Comparison of ENCODE assay signal across 15 cellular contexts in the genomic region with DNA sequence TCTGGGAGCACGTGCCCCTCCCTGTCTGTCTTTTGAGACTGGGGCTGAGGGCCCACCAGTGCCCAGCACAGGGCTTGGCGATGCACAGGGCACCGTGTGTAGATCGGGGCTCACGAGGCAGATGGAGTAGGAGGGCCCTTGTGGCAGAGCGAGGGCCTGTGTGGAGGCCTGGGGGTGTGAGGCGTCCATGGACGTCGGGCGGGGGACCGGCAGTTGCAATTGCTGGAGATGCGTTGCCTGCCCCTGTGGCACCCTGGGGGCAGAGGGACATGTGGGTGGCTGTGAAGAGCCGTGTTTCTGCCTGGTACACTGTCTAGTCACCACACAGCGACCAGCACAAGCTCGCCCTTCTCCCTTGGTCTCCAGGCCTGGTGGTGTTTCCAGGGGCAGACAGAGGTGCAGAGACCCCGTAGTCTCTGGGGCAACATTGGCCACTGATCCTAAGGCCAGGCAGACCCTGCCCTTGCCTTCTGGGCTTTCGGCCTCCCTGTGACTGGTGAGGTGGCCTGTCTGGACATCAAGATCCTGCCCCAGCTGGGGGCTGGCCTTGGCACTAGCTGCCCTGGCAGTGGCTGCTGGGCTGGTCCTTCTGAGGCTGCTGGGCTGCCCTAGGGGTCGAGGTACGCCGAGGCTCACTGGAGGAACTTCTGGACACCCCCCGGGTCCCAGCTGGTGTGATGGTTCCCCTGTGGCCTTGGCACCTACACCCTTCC. TPM values are rescaled to one million over a fixed set of nuclear protein-coding genes. Genes with fewer than 3 reads are reported as not detected.
DNase-seq lines count a peak whose midpoint lies in the region; ATAC-seq and TF ChIP-seq lines count a peak whose summit lies in the region.
"Had no signal": no experiment of that assay in that cellular context is flagged by ENCODE, and none has a peak within 500 bp of the region (broad histone marks: within the 10 kb centered on the region; RNA-seq: fewer than 3 reads in every experiment).

No MANE protein-coding gene starts in this region.

- H2BK12ac ChIP-seq in H9 (ENCODE audit: insufficient read length, low read depth, low read length) (no peak overlapping the region), mesenchymal stem cell (ENCODE audit: low read length in 2 of 2) (peak overlapping the region in 1 of 2 experiments; percentile 79)

- 0 out of 2 replicates have a peak, but pooled peaks cover 2% of the 10 kb centered on the region for H3K4me1 ChIP-seq in H9 (ENCODE audit: insufficient read depth, low read length)
- H3K4me1 ChIP-seq in HEK293 (ENCODE audit: control insufficient read depth, insufficient read depth, low read length) = peaks cover 11% of the 10 kb centered on the region
- peaks cover 29% of the 10 kb centered on the region for H3K4me1 ChIP-seq in mesenchymal stem cell (ENCODE audit: control insufficient read depth, insufficient read depth, low read depth, low read length)

- H2BK120ac ChIP-seq in H9 (ENCODE audit: low read depth, low read length, poor library complexity, severe bottlenecking) (no peak overlapping the region), mesenchymal stem cell (ENCODE audit: low read depth, low read length) (no peak overlapping the region)

- H3K27me3 ChIP-seq in H9 (ENCODE audit: insufficient read depth, low read length) (no peaks in the 10 kb centered on the region), mesenchymal stem cell (ENCODE audit: control insufficient read depth in 1 of 2, insufficient read depth in 1 of 2, low read length in 2 of 2) (peaks cover 8 to 11% of the 10 kb centered on the region in 2 experiments)

- H3K9me3 ChIP-seq in H9 (ENCODE audit: control insufficient read depth, low read depth, low read length) (no peaks in the 10 kb centered on the region), HEK293 (ENCODE audit: control insufficient read depth, insufficient read depth, low read depth, low read length) (no peaks in the 10 kb centered on the region), mesenchymal stem cell (ENCODE audit: control insufficient read depth, low read length) (no peaks in the 10 kb centered on the region)

- H3K4me3 Mint-ChIP-seq in H9 = no peak overlapping the region
- H3K4me3 Mint-ChIP-seq: GM23338 had no signal

- H3K9ac ChIP-seq in H9 (ENCODE audit: extremely low read depth, insufficient read length, low read length) (no peak overlapping the region), mesenchymal stem cell (ENCODE audit: low read length) (no peak overlapping the region)

- no peak overlapping the region for H3T11ph ChIP-seq in H9 (ENCODE audit: low read length)

- H3K18ac ChIP-seq in H9 (ENCODE audit: insufficient read length, low read depth, low read length) = no peak overlapping the region
- H3K18ac ChIP-seq in mesenchymal stem cell (ENCODE audit: low read depth in 1 of 2, low read length in 2 of 2) = no peak overlapping the region

- TF ChIP-seq CTCF in H9 (conservative IDR thresholded peaks at IDR 0.05) (no peak), HEK293 (tag by site-specific recombination; IDR thresholded peaks at IDR 0.05) (no peak)

- no peak overlapping the region for H3K23ac ChIP-seq in H9 (ENCODE audit: insufficient read length, low read depth, low read length)
- H3K23ac ChIP-seq in mesenchymal stem cell (ENCODE audit: low read length in 2 of 2) = no peak overlapping the region

- H2AK5ac ChIP-seq in H9 (ENCODE audit: insufficient read length, low read length) (no peak overlapping the region), mesenchymal stem cell (ENCODE audit: low read length, severe bottlenecking) (no peak overlapping the region)

- H3K36me3 Mint-ChIP-seq in H9 (ENCODE audit: insufficient read depth in 1 of 3, low read depth in 3 of 3) = peaks cover 5 to 9% (median 5%) of the 10 kb centered on the region in 3 experiments; a peak in 6 of 7 replicates
- H3K36me3 Mint-ChIP-seq: CD4-positive, alpha-beta memory T cell had no signal

- peaks cover 17 to 27% of the 10 kb centered on the region in 2 experiments for H3K4me1 Mint-ChIP-seq in H9

- POLR2A ChIA-PET in HEK293 (lab: Yijun Ruan, JAX) = no interaction called here

- H3K23me2 ChIP-seq in H9 (ENCODE audit: insufficient read length, low read depth, low read length, poor library complexity, severe bottlenecking) = no peaks in the 10 kb centered on the region

- no peak overlapping the region for H2BK20ac ChIP-seq in H9 (ENCODE audit: low read depth, low read length, poor library complexity, severe bottlenecking)

- H2AFZ ChIP-seq in H9 (ENCODE audit: low read length) (no peak overlapping the region), mesenchymal stem cell (ENCODE audit: low read depth, low read length) (no peak overlapping the region)
- H2AFZ ChIP-seq: GM23338 had no signal

- H3K14ac ChIP-seq in H9 (ENCODE audit: insufficient read depth, low read length) (no peak overlapping the region), mesenchymal stem cell (ENCODE audit: low read length in 2 of 2) (peak overlapping the region in 1 of 2 experiments; percentile 51)

- H3K56ac ChIP-seq in H9 (ENCODE audit: insufficient read length, low read depth, low read length) = no peak overlapping the region

- WGBS in H9 (ENCODE audit: extremely low coverage, insufficient read length, low lambda C conversion rate) = no CpG with 5 or more reads among the region's 21 CpGs
- 95% methylated on average over 20 of the region's 21 CpGs for WGBS in mesenchymal stem cell

- CTCF ChIA-PET in HEK293 (lab: Yijun Ruan, JAX) = interaction anchor here (1.0 kb wide), 1 partner anchor 13 kb away, joined by 4 read pairs; no protein-coding TSS in a partner anchor

- H3K36me3 ChIP-seq in HEK293 (ENCODE audit: control insufficient read depth in 2 of 2, insufficient read depth in 1 of 2, low read length in 2 of 2) (peaks cover 0 to 17% of the 10 kb centered on the region in 2 experiments; a peak in 1 of 3 replicates), mesenchymal stem cell (ENCODE audit: control insufficient read depth in 1 of 2, insufficient read depth in 2 of 2, low read depth in 1 of 2, low read length in 2 of 2) (no peaks in the 10 kb centered on the region)

- H3K79me1 ChIP-seq in H9 (ENCODE audit: insufficient read depth, low read depth, low read length, poor library complexity, severe bottlenecking) (no peaks in the 10 kb centered on the region), mesenchymal stem cell (replicated peaks; ENCODE audit: low read length, poor library complexity, severe bottlenecking) (no peaks in the 10 kb centered on the region)

- H4K8ac ChIP-seq in H9 (replicated peaks; ENCODE audit: insufficient read length, low read depth, low read length) = no peak overlapping the region
- no peak overlapping the region for H4K8ac ChIP-seq in mesenchymal stem cell (ENCODE audit: low read length)

- H2BK15ac ChIP-seq in H9 (ENCODE audit: low read depth, low read length) = no peak overlapping the region
- H2BK15ac ChIP-seq in mesenchymal stem cell (ENCODE audit: low read depth, poor library complexity, severe bottlenecking) = no peak overlapping the region

- H3K27ac Mint-ChIP-seq in H9 = peak overlapping the region in 2 of 3 experiments; percentile 68 to 79; a peak in 1 of 7 replicates
- H3K27ac Mint-ChIP-seq: CD4-positive, alpha-beta memory T cell; GM23338 had no signal

- ATAC-seq in HG03439 (IDR thresholded peaks at IDR 0.05; ENCODE audit: unreplicated experiment) = no peak
- ATAC-seq: GM23338 had no signal

- no peaks in the 10 kb centered on the region for H3K9me3 Mint-ChIP-seq in H9
- H3K9me3 Mint-ChIP-seq: CD4-positive, alpha-beta memory T cell; GM23338 had no signal

- H2BK5ac ChIP-seq in H9 (ENCODE audit: insufficient read length, low read length) (no peak overlapping the region), mesenchymal stem cell (ENCODE audit: low read depth, low read length, poor library complexity, severe bottlenecking) (no peak overlapping the region)

- H3K4me2 ChIP-seq in H9 (ENCODE audit: insufficient read depth, insufficient read length, low read length) (no peak overlapping the region), mesenchymal stem cell (ENCODE audit: low read length, poor library complexity, severe bottlenecking) (no peak overlapping the region)
- H3K4me2 ChIP-seq: GM23338 had no signal

- no peaks in the 10 kb centered on the region for H4K20me1 ChIP-seq in H9 (ENCODE audit: control insufficient read depth, insufficient read depth, insufficient read length)

- H4K91ac ChIP-seq in H9 (ENCODE audit: insufficient read length, low read depth, low read length) = no peak overlapping the region
- H4K91ac ChIP-seq in mesenchymal stem cell (ENCODE audit: low read length) = peak overlapping the region; percentile 81

- DNase-seq in H9 (no peak), mesenchymal stem cell (no peak), amygdala (lab: John Stamatoyannopoulos, UW) (no peak), SIG-M5 (lab: John Stamatoyannopoulos, UW) (no peak)
- DNase-seq: C1 segment of cervical spinal cord, Calu3, COR-L47, DMS53, DMS79 treated with DMSO at 0.1 percent for 48 hours, GF-D8, HCEC 1CT had no signal

- H3K27me3 Mint-ChIP-seq in H9 (ENCODE audit: low read depth) = no peaks in the 10 kb centered on the region
- H3K27me3 Mint-ChIP-seq: CD4-positive, alpha-beta memory T cell had no signal

- H3K4me3 ChIP-seq in HEK293 (ENCODE audit: low read depth, low read length) (no peak overlapping the region), mesenchymal stem cell (ENCODE audit: insufficient read depth in 1 of 2, low read depth in 1 of 2, low read length in 2 of 2) (no peak overlapping the region)
- H3K4me3 ChIP-seq: GM23338 had no signal

- no peaks in the 10 kb centered on the region; the same call in 1 of the 2 replicates for H3K79me2 ChIP-seq in H9 (ENCODE audit: insufficient read depth, low read length)

- H3K27ac ChIP-seq in H9 (ENCODE audit: insufficient read length, low read depth, low read length) (no peak overlapping the region), HEK293 (ENCODE audit: extremely low read depth, low read depth, low read length) (no peak overlapping the region), mesenchymal stem cell (ENCODE audit: low read length, poor library complexity, severe bottlenecking) (no peak overlapping the region)

- no peak overlapping the region for H4K5ac ChIP-seq in H9 (ENCODE audit: insufficient read length, low read depth, low read length)

- H3K4ac ChIP-seq in H9 (ENCODE audit: low read depth, low read length) (no peak overlapping the region), mesenchymal stem cell (ENCODE audit: low read depth in 1 of 2, low read length in 2 of 2) (no peak overlapping the region)

TF ChIP-seq in HEK293, 187 proteins besides CTCF, POLR2A, EP300 and RAD21:
- TF ChIP-seq ZBTB8A (tag by site-specific recombination; IDR thresholded peaks at IDR 0.05) (0 out of 2 replicates have a peak, but pooled peaks have one; percentile 31), TRIM28 (IDR thresholded peaks at IDR 0.05; ENCODE audit: borderline replicate concordance, low read length) (no peak)

RNA-seq across cellular contexts. Expression of a gene that starts 14.5 kb away (rescaled TPM):
- 43.0 and 44.2 TPM in 2 replicates for total RNA-seq in H9 (2021)
- polyA plus RNA-seq in mesenchymal stem cell (2013, experiment 1 of 2) = 1.7 TPM
- 1.7 TPM for polyA plus RNA-seq in mesenchymal stem cell (2013, experiment 2 of 2)
